8 cellular contexts compared by ENCODE assay signal in the genomic region with DNA sequence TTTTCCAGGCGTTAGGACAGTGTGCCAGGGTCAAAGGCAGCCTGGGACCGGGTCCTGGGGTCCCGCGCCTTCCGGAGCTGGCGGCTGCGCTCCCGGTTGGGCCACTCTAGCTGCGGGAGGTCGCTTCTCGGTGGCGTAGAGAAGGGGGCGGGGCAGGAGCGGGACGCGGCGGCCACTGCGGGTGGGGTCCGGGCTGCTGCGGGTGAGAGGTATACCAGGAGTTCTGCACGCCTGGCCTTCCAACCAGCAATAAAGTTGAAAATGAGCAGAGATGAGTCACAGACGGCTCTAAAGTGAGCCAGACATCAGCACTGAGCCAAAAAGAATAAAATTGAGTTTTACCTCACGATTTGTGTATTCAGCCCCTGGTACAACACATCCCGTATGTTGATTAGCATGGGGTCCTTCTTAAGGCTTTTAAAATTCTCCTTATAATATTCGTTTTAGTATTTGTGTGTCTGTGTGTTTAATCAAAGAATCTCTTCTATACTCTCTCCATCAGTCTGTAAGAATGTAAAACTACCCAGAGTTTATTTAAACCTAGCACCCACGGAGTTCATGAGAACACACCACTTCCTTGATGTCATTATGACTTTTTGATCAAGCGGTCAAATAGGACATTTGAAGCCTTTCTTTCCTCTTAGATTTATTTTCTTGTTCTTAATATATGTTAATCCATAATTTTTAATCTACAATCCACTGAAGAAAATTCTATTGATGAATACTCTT. TPM values are rescaled to one million over a fixed set of nuclear protein-coding genes. Genes with fewer than 3 reads are reported as not detected.
A peak's percentile ranks its signal among the peaks of the same experiment; 100 is the strongest.
DNase-seq lines count a peak whose midpoint lies in the region; ATAC-seq and TF ChIP-seq lines count a peak whose summit lies in the region.

Gene C1GALT1C1L, minus strand, starts transcription at position 108 of the 729 bp plus-strand sequence. Its CDS starts 107 bp downstream, at position 1.

- WGBS in psoas muscle, 3 donors = 6 to 13% (median 11%) methylated on average over 27 of the region's 27 CpGs

- H3K4me1 ChIP-seq in psoas muscle = no peaks in the 10 kb centered on the region

- no peak within 1 kb of the TSS for H3K27ac ChIP-seq in psoas muscle

- H3K36me3 Mint-ChIP-seq in activated naive CD4-positive, alpha-beta T cell treated with anti-CD3 and anti-CD28 coated beads, Interleukin-2, amount 10 ng/mL, durations not matched to agents 7 days and 5 days = no peaks in the 10 kb centered on the region

- H3K27ac Mint-ChIP-seq in activated naive CD4-positive, alpha-beta T cell treated with anti-CD3 and anti-CD28 coated beads, Interleukin-2, amount 10 ng/mL, durations not matched to agents 7 days and 5 days = no peak within 1 kb of the TSS

- no peak for TF ChIP-seq CTCF in psoas muscle (IDR thresholded peaks at IDR 0.05)

- DNase-seq in GM04503 (ENCODE audit: low read depth) (peak; percentile 4), NCI-H524 treated with DMSO at 0.1 percent for 48 hours (lab: John Stamatoyannopoulos, UW) (peak; percentile 19), Right ventricle myocardium superior (peak; percentile 79), psoas muscle (peak; percentile 56 to 79), superior temporal gyrus (ENCODE audit: extremely low spot score) (no peak)
- peak; percentile 28 for DNase-seq in activated naive CD4-positive, alpha-beta T cell treated with anti-CD3 and anti-CD28 coated beads, Interleukin-2, amount 10 ng/mL, durations not matched to agents 7 days and 5 days

- peak within 1 kb of the TSS; percentile 18 for H3K4me3 Mint-ChIP-seq in activated naive CD4-positive, alpha-beta T cell treated with anti-CD3 and anti-CD28 coated beads, Interleukin-2, amount 10 ng/mL, durations not matched to agents 7 days and 5 days

- CTCF ChIA-PET in activated naive CD4-positive, alpha-beta T cell treated with anti-CD3 and anti-CD28 coated beads, Interleukin-2, amount 10 ng/mL, durations not matched to agents 7 days and 5 days (lab: Charles Lee) = no interaction called here

- ATAC-seq in Right ventricle myocardium superior (ENCODE audit: poor library complexity) = peak; percentile 99
- ATAC-seq in psoas muscle = peak; percentile 44 to 86 (median 67)
- no peak for ATAC-seq in GM21367 (IDR thresholded peaks at IDR 0.05; ENCODE audit: unreplicated experiment)
- no peak for ATAC-seq in HG03342 (IDR thresholded peaks at IDR 0.05; ENCODE audit: unreplicated experiment)

- no peaks in the 10 kb centered on the region for H3K36me3 ChIP-seq in psoas muscle (ENCODE audit: insufficient read depth in 1 of 2, low read depth in 1 of 2)

- intact Hi-C loops in Right ventricle myocardium superior (cut with DNase I) (no loop called here), psoas muscle (cut with DNase I) (no loop called here)

- no peaks in the 10 kb centered on the region for H3K9me3 Mint-ChIP-seq in activated naive CD4-positive, alpha-beta T cell treated with anti-CD3 and anti-CD28 coated beads, Interleukin-2, amount 10 ng/mL, durations not matched to agents 7 days and 5 days

- peaks cover 8% of the 10 kb centered on the region for H3K27me3 Mint-ChIP-seq in activated naive CD4-positive, alpha-beta T cell treated with anti-CD3 and anti-CD28 coated beads, Interleukin-2, amount 10 ng/mL, durations not matched to agents 7 days and 5 days

- no peaks in the 10 kb centered on the region for H3K4me1 Mint-ChIP-seq in activated naive CD4-positive, alpha-beta T cell treated with anti-CD3 and anti-CD28 coated beads, Interleukin-2, amount 10 ng/mL, durations not matched to agents 7 days and 5 days

- H3K9me3 ChIP-seq in psoas muscle = no peaks in the 10 kb centered on the region

- peak within 1 kb of the TSS; percentile 64 for H3K4me3 ChIP-seq in psoas muscle

- H3K27me3 ChIP-seq in psoas muscle (ENCODE audit: insufficient read depth in 3 of 3, low read length in 2 of 3) = no peaks in the 10 kb centered on the region

RNA-seq across cellular contexts. Expression of gene C1GALT1C1L, which starts in this region (rescaled TPM):
- total RNA-seq in Right ventricle myocardium superior = 1.1 TPM
- total RNA-seq in psoas muscle = under 1 TPM in 3 of 4 donors, not detected in 1; 0.23 to 0.56 (median 0.26) TPM
- polyA plus RNA-seq in psoas muscle = under 1 TPM; 0.16 to 0.43 (median 0.39) TPM

Comparison
In these comparisons a context has a peak if more than half of its experiments do, and no peak if none do; other contexts are left out.
1. Peak in DNase-seq, ATAC-seq and H3K4me3 ChIP-seq in psoas muscle; RNA of the gene not detected or under 1 TPM.